ENCODE assay signal across 9 cellular contexts in genomic region chr10:94607111-94607510, GRCh38.
A peak's percentile ranks its signal among the peaks of the same experiment; 100 is the strongest.
DNase-seq lines count a peak whose midpoint lies in the region; ATAC-seq and TF ChIP-seq lines count a peak whose summit lies in the region.
"Had no signal": no experiment of that assay in that cellular context is flagged by ENCODE, and none has a peak within 500 bp of the region (broad histone marks: within the 10 kb centered on the region; RNA-seq: fewer than 3 reads in every experiment).

No MANE protein-coding gene starts in this region.

- no peak overlapping the region for H3K27ac ChIP-seq in RWPE1

- CTCF ChIA-PET in RWPE1 (lab: Yijun Ruan, JAX) = no interaction called here

- DNase-seq in epidermal melanocyte (ENCODE audit: insufficient read length, low spot score) = no peak
- DNase-seq in stimulated activated CD8-positive, alpha-beta memory T cell treated with anti-CD3 and anti-CD28 coated beads, Interleukin-4, amount 100 ng/mL, for 48 hours = no peak
- no peak for DNase-seq in RWPE1 (ENCODE audit: low spot score)
- DNase-seq: NCI-H510A; stimulated activated CD4-positive, alpha-beta T cell treated with anti-CD3 and anti-CD28 coated beads, Interleukin-12 subunit alpha, Interleukin-12 subunit beta, amount 100 ng/mL, for 4 hours had no signal

- no peak for TF ChIP-seq CTCF in RWPE1 (conservative IDR thresholded peaks at IDR 0.05; ENCODE audit: low read depth)

- ATAC-seq in GM18858 (IDR thresholded peaks at IDR 0.05; ENCODE audit: unreplicated experiment) (peak; percentile 84), GM19463 (IDR thresholded peaks at IDR 0.05; ENCODE audit: unreplicated experiment) (peak; percentile 84), HG02884 (IDR thresholded peaks at IDR 0.05; ENCODE audit: unreplicated experiment) (peak; percentile 93), HG03571 (IDR thresholded peaks at IDR 0.05; ENCODE audit: unreplicated experiment) (peak; percentile 76)

- POLR2A ChIA-PET in RWPE1 (lab: Yijun Ruan, JAX; ENCODE audit: low non-redundant PET) = no interaction called here
